14 cellular contexts compared by ENCODE assay signal in genomic region chr3:149648525-149648924, GRCh38. TPM values are rescaled to one million over a fixed set of nuclear protein-coding genes. Genes with fewer than 3 reads are reported as not detected.
DNase-seq lines count a peak whose midpoint lies in the region; ATAC-seq, FAIRE-seq and TF ChIP-seq lines count a peak whose summit lies in the region.
"Had no signal": no experiment of that assay in that cellular context is flagged by ENCODE, and none has a peak within 500 bp of the region (broad histone marks: within the 10 kb centered on the region; RNA-seq: fewer than 3 reads in every experiment).

No MANE protein-coding gene starts in this region.

- intact Hi-C loops in esophagus muscularis mucosa (cut with DNase I) (no loop called here), lower lobe of right lung (cut with DNase I) (no loop called here)

- no peak for DNase-seq in RWPE2 (ENCODE audit: low spot score)
- DNase-seq in esophagus muscularis mucosa (ENCODE audit: extremely low spot score) = no peak
- no peak for DNase-seq in lower lobe of right lung
- peak; percentile 55 for DNase-seq in small intestine
- DNase-seq in NCI-H526 treated with DMSO at 0.1 percent for 48 hours (lab: John Stamatoyannopoulos, UW) = no peak
- DNase-seq in GM12891 (ENCODE audit: insufficient read length, low spot score) = no peak
- DNase-seq in D341Med (ENCODE audit: low spot score) = no peak
- DNase-seq: activated CD8-positive, alpha-beta memory T cell treated with anti-CD3 and anti-CD28 coated beads, Interleukin-2, amount 50 U/mL, for 4 hours; KBM-7; NCI-H1417; NCI-H446 treated with DMSO at 0.1 percent for 48 hours had no signal

- peaks cover 41% of the 10 kb centered on the region for H3K4me1 ChIP-seq in RWPE2 (ENCODE audit: insufficient read depth, poor library complexity, severe bottlenecking)
- H3K4me1 ChIP-seq in esophagus muscularis mucosa = peaks cover 40 to 100% (median 94%) of the 10 kb centered on the region in 4 donors
- peaks cover 33% of the 10 kb centered on the region for H3K4me1 ChIP-seq in lower lobe of right lung
- H3K4me1 ChIP-seq in small intestine (ENCODE audit: control insufficient read depth in 2 of 2, insufficient read depth in 1 of 2, low read depth in 1 of 2, low read length in 1 of 2) = no peaks in the 10 kb centered on the region

- H3K27ac ChIP-seq in RWPE2 (ENCODE audit: poor library complexity, severe bottlenecking) = peak overlapping the region; percentile 50
- peak overlapping the region; percentile 45 to 70 (median 64) for H3K27ac ChIP-seq in esophagus muscularis mucosa (replicated peaks in 1 of 4)
- H3K27ac ChIP-seq in lower lobe of right lung = no peak overlapping the region
- no peak overlapping the region for H3K27ac ChIP-seq in small intestine (ENCODE audit: low read depth in 1 of 2, low read length in 1 of 2)

- no peak for TF ChIP-seq POLR2A in esophagus muscularis mucosa (IDR thresholded peaks at IDR 0.05; ENCODE audit: low read depth)
- TF ChIP-seq POLR2A in GM12891 (IDR thresholded peaks at IDR 0.05; ENCODE audit: low read depth, low read length) = no peak

- WGBS in esophagus muscularis mucosa = 29% methylated on average over 3 of the region's 3 CpGs
- WGBS in small intestine, 3 donors = 29 to 44% (median 43%) methylated on average over 3 of the region's 3 CpGs

- FAIRE-seq in small intestine (lab: Jason Lieb, UNC) (no peak), GM12891 (lab: Jason Lieb, UNC) (no peak)

- no peak for TF ChIP-seq EP300 in esophagus muscularis mucosa (IDR thresholded peaks at IDR 0.05)

- no peaks in the 10 kb centered on the region for H3K9me3 ChIP-seq in RWPE2 (ENCODE audit: severe bottlenecking)
- no peaks in the 10 kb centered on the region for H3K9me3 ChIP-seq in esophagus muscularis mucosa
- H3K9me3 ChIP-seq in lower lobe of right lung = no peaks in the 10 kb centered on the region
- no peaks in the 10 kb centered on the region for H3K9me3 ChIP-seq in small intestine (ENCODE audit: control insufficient read depth, low read depth)

- no peaks in the 10 kb centered on the region for H3K27me3 ChIP-seq in RWPE2 (ENCODE audit: insufficient read depth, poor library complexity, severe bottlenecking)
- H3K27me3 ChIP-seq in esophagus muscularis mucosa = no peaks in the 10 kb centered on the region
- no peaks in the 10 kb centered on the region for H3K27me3 ChIP-seq in lower lobe of right lung (ENCODE audit: low read depth)
- no peaks in the 10 kb centered on the region for H3K27me3 ChIP-seq in small intestine (ENCODE audit: control insufficient read depth in 2 of 2, insufficient read depth in 2 of 2, low read length in 2 of 2)

- H3K36me3 ChIP-seq in RWPE2 (ENCODE audit: low read depth) (peaks cover 45% of the 10 kb centered on the region), esophagus muscularis mucosa (peaks cover 0 to 29% (median 12%) of the 10 kb centered on the region in 4 donors), lower lobe of right lung (peaks cover 8% of the 10 kb centered on the region), small intestine (ENCODE audit: control insufficient read depth in 2 of 2, insufficient read depth in 2 of 2, low read length in 2 of 2) (no peaks in the 10 kb centered on the region)

- H3K4me3 ChIP-seq in RWPE2 (ENCODE audit: severe bottlenecking) (no peak overlapping the region), esophagus muscularis mucosa (peak overlapping the region; percentile 4 to 26 (median 22)), lower lobe of right lung (peak overlapping the region; percentile 20), small intestine (ENCODE audit: low read depth in 1 of 2, low read length in 2 of 2) (no peak overlapping the region)
- H3K4me3 ChIP-seq: GM23338 had no signal

- TF ChIP-seq CTCF in RWPE2 (IDR thresholded peaks at IDR 0.05; ENCODE audit: poor library complexity, severe bottlenecking) = no peak
- no peak for TF ChIP-seq CTCF in esophagus muscularis mucosa (IDR thresholded peaks at IDR 0.05)
- TF ChIP-seq CTCF in lower lobe of right lung (IDR thresholded peaks at IDR 0.05) = no peak

- ATAC-seq in RWPE2 (ENCODE audit: low read depth) (peak; percentile 84), lower lobe of right lung (peak in 1 of 2 donors; percentile 33), HG03342 (IDR thresholded peaks at IDR 0.05; ENCODE audit: unreplicated experiment) (no peak)
- ATAC-seq: GM23338, WTC11 had no signal

TF ChIP-seq in GM12891, 5 proteins besides CTCF, POLR2A, EP300 and RAD21:
- no peak for TF ChIP-seq POLR2AphosphoS5 (IDR thresholded peaks at IDR 0.05; ENCODE audit: low read depth, low read length)
- no peak for TF ChIP-seq PAX5 (IDR thresholded peaks at IDR 0.05; ENCODE audit: insufficient read depth, low read length, severe bottlenecking)
- no peak for TF ChIP-seq SPI1 (IDR thresholded peaks at IDR 0.05; ENCODE audit: low read depth, low read length)
- TF ChIP-seq POU2F2 (IDR thresholded peaks at IDR 0.05; ENCODE audit: low read depth, low read length) = no peak

RNA-seq across cellular contexts. Expression of gene WWTR1, which starts 9.3 kb away (rescaled TPM):
- total RNA-seq in esophagus muscularis mucosa (100 to 1,000 TPM; 346 to 535 (median 463) TPM), lower lobe of right lung (89.5 TPM)
- polyA plus RNA-seq in small intestine = 10 to 100 TPM in 2 of 3 donors, 1 to 10 TPM in 1; 2.0 to 18.2 (median 11.9) TPM
- 0.12 TPM for polyA plus RNA-seq in GM12891 (2012; ENCODE audit: low read depth, missing spikeins)

Comparison
In these comparisons a context has a peak if more than half of its experiments do, and no peak if none do; other contexts are left out.
1. H3K27ac ChIP-seq: peak in RWPE2 (single experiment) and esophagus muscularis mucosa (4 of 4); none in lower lobe of right lung (single experiment) and small intestine (0 of 2).
2. H3K4me3 ChIP-seq: peak in esophagus muscularis mucosa (4 of 4) and lower lobe of right lung (single experiment); none in RWPE2 (single experiment) and small intestine (0 of 2).